In the genomic region with DNA sequence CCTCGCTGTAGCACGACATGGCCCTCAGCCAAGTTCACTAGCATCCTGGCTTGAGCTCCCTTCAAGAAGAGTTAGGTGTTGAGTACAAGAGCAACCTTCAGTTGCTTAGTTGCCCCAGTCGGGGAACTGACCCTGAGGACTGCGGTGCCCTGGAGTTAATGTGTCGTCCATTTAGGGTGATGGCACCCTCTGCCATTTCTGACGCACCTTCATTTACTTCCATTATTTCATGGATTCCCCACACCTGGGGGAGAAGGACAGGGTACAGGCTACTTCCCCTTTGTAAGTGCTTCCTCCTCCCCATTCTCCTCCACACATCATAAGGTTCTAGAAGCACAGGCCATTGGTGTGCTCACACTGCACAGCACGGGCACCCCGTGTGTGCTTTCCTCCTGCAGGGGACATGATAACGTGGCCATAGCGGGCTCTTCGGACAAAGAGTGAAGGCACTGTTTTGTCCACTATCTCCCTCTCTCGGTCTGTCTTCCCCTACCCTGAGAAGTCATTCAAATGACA, we compare ENCODE assay signal across 11 cellular contexts. TPM values are rescaled to one million over a fixed set of nuclear protein-coding genes. Genes with fewer than 3 reads are reported as not detected.
DNase-seq lines count a peak whose midpoint lies in the region; ATAC-seq and TF ChIP-seq lines count a peak whose summit lies in the region.
"Had no signal": no experiment of that assay in that cellular context is flagged by ENCODE, and none has a peak within 500 bp of the region (broad histone marks: within the 10 kb centered on the region; RNA-seq: fewer than 3 reads in every experiment).

No MANE protein-coding gene starts in this region.

- peaks cover 23% of the 10 kb centered on the region for H3F3A ChIP-seq in DOHH2 (ENCODE audit: control insufficient read depth, insufficient read depth)

- H3K4me2 ChIP-seq in DOHH2 (ENCODE audit: low read length): peak overlapping the region; percentile 99

- H3K9me3 ChIP-seq in DOHH2 (ENCODE audit: control insufficient read depth, insufficient read depth, low read length) (peaks cover 4% of the 10 kb centered on the region; the same call in 1 of the 2 replicates), mononuclear cell (ENCODE audit: low read depth, low read length) (no peaks in the 10 kb centered on the region), left ventricle myocardium inferior (replicated peaks) (no peaks in the 10 kb centered on the region)
- H3K9me3 ChIP-seq: body of pancreas had no signal

- peaks cover 95% of the 10 kb centered on the region for H3K79me2 ChIP-seq in DOHH2 (ENCODE audit: control insufficient read depth, low read length)

- H3K9me2 ChIP-seq in DOHH2 (replicated peaks; ENCODE audit: control insufficient read depth, low read length): no peaks in the 10 kb centered on the region

- H3K27me3 ChIP-seq in DOHH2 (ENCODE audit: control insufficient read depth, low read length) (no peaks in the 10 kb centered on the region), mononuclear cell (ENCODE audit: insufficient read depth, low read length) (peaks cover 22% of the 10 kb centered on the region), left ventricle myocardium inferior (ENCODE audit: low read depth) (peaks cover 90% of the 10 kb centered on the region)
- H3K27me3 ChIP-seq: body of pancreas had no signal

- peak overlapping the region; percentile 88 for H3K4me3 ChIP-seq in DOHH2 (ENCODE audit: low read length)
- peak overlapping the region; percentile 64 for H3K4me3 ChIP-seq in mononuclear cell (ENCODE audit: low read length)
- H3K4me3 ChIP-seq in left ventricle myocardium inferior: no peak overlapping the region
- H3K4me3 ChIP-seq: body of pancreas had no signal

- H4K20me1 ChIP-seq in DOHH2 (ENCODE audit: control insufficient read depth, insufficient read depth, low read depth, low read length): peaks cover 34% of the 10 kb centered on the region

- peaks cover 80% of the 10 kb centered on the region for H3K36me3 ChIP-seq in DOHH2 (ENCODE audit: control insufficient read depth, low read length)
- no peaks in the 10 kb centered on the region for H3K36me3 ChIP-seq in left ventricle myocardium inferior

- no peak for TF ChIP-seq CTCF in DOHH2 (IDR thresholded peaks at IDR 0.05; ENCODE audit: low read depth, low read length, poor library complexity, severe bottlenecking)
- TF ChIP-seq CTCF in left ventricle myocardium inferior (IDR thresholded peaks at IDR 0.05; ENCODE audit: borderline replicate concordance): no peak

- intact Hi-C loops in Right ventricle myocardium superior (cut with DNase I): no loop called here
- intact Hi-C loops in left ventricle myocardium inferior (cut with micrococcal nuclease): no loop called here

- peak; percentile 42 for DNase-seq in SKM-1 (lab: John Stamatoyannopoulos, UW; ENCODE audit: unreplicated experiment)
- no peak for DNase-seq in NCI-H510A (lab: John Stamatoyannopoulos, UW)
- no peak for DNase-seq in Right ventricle myocardium superior
- no peak for DNase-seq in NCI-H128 (lab: John Stamatoyannopoulos, UW; ENCODE audit: unreplicated experiment)
- no peak for DNase-seq in left ventricle myocardium inferior
- DNase-seq: body of pancreas, DMS79 treated with DMSO at 0.1 percent for 48 hours, NCI-H1930 had no signal

- peak; percentile 27 for ATAC-seq in GM21360 (IDR thresholded peaks at IDR 0.05; ENCODE audit: unreplicated experiment)
- ATAC-seq in Right ventricle myocardium superior (ENCODE audit: poor library complexity): no peak
- ATAC-seq: body of pancreas had no signal

- H3K27ac ChIP-seq in DOHH2 (ENCODE audit: low read depth, low read length) (peak overlapping the region; percentile 82), left ventricle myocardium inferior (replicated peaks) (no peak overlapping the region)

- H3K4me1 ChIP-seq in DOHH2 (ENCODE audit: control insufficient read depth, low read length) (peaks cover 45% of the 10 kb centered on the region), mononuclear cell (ENCODE audit: insufficient read depth, low read length) (peaks cover 75% of the 10 kb centered on the region), left ventricle myocardium inferior (peaks cover 21% of the 10 kb centered on the region)

RNA-seq across cellular contexts. Expression of a gene that starts 1.8 kb away (rescaled TPM):
- total RNA-seq in mononuclear cell (88.9 TPM), Right ventricle myocardium superior (4.7 TPM), left ventricle myocardium inferior (3.2 TPM)

Comparison
In these comparisons a context has a peak if more than half of its experiments do, and no peak if none do; other contexts are left out.
1. RNA of a gene that starts 1.8 kb away (total RNA-seq): 88.9 TPM in mononuclear cell (single experiment); 4.7 TPM in Right ventricle myocardium superior (single experiment) and 3.2 TPM in left ventricle myocardium inferior (single experiment); every median in the first group is over 10 times any median in the second.